21 cellular contexts compared by ENCODE assay signal in genomic region chr7:74104702-74105101, GRCh38. TPM values are rescaled to one million over a fixed set of nuclear protein-coding genes. Genes with fewer than 3 reads are reported as not detected.
DNase-seq lines count a peak whose midpoint lies in the region; ATAC-seq and TF ChIP-seq lines count a peak whose summit lies in the region.
"Had no signal": no experiment of that assay in that cellular context is flagged by ENCODE, and none has a peak within 500 bp of the region (broad histone marks: within the 10 kb centered on the region; RNA-seq: fewer than 3 reads in every experiment).

No MANE protein-coding gene starts in this region.

- WGBS in trophoblast cell (ENCODE audit: extremely low coverage, insufficient coverage, insufficient read length) = no CpG with 5 or more reads among the region's 8 CpGs

- POLR2A ChIA-PET in PC-9 (lab: Charles Lee; ENCODE audit: unreplicated experiment) = interaction anchor here (0.6 to 0.8 kb wide), 4 partner anchors 24 to 1427 kb away, joined by 3 to 17 read pairs (median 6); no protein-coding TSS in a partner anchor

- no peaks in the 10 kb centered on the region for H3K4me1 Mint-ChIP-seq in natural killer cell
- H3K4me1 Mint-ChIP-seq: activated CD4-positive, alpha-beta T cell treated with anti-CD3 and anti-CD28 coated beads for 36 hours; CD8-positive, alpha-beta memory T cell had no signal

- H2AFZ ChIP-seq in PC-9 (no peak overlapping the region), trophoblast cell (ENCODE audit: insufficient read depth, low read length, poor library complexity) (no peak overlapping the region)
- H2AFZ ChIP-seq: GM23248, parathyroid adenoma had no signal

- no peaks in the 10 kb centered on the region for H3K79me1 ChIP-seq in trophoblast cell (ENCODE audit: low read length)

- no peak overlapping the region for H3K27ac Mint-ChIP-seq in natural killer cell
- H3K27ac Mint-ChIP-seq: activated CD4-positive, alpha-beta T cell treated with anti-CD3 and anti-CD28 coated beads for 36 hours; activated naive CD4-positive, alpha-beta T cell treated with anti-CD3 and anti-CD28 coated beads for 36 hours; CD8-positive, alpha-beta memory T cell had no signal

- H3K23ac ChIP-seq in trophoblast cell (ENCODE audit: low read length) = no peak overlapping the region

- no peaks in the 10 kb centered on the region for H4K20me1 ChIP-seq in PC-9 (ENCODE audit: insufficient read depth)

- H3K4me3 ChIP-seq in PC-9 (no peak overlapping the region), choroid plexus epithelial cell (ENCODE audit: low read depth, low read length) (no peak overlapping the region), trophoblast cell (ENCODE audit: low read depth, low read length) (no peak overlapping the region)
- H3K4me3 ChIP-seq: GM23248 had no signal

- no peak overlapping the region for H4K12ac ChIP-seq in trophoblast cell (ENCODE audit: low read depth, low read length)

- no peak overlapping the region for H4K8ac ChIP-seq in trophoblast cell (ENCODE audit: low read depth, low read length)

- no peak overlapping the region for H2BK12ac ChIP-seq in trophoblast cell (ENCODE audit: low read length)

- no peak overlapping the region for H3K9ac ChIP-seq in trophoblast cell (ENCODE audit: low read length)
- H3K9ac ChIP-seq: GM23248, parathyroid adenoma had no signal

- H3K27ac ChIP-seq in PC-9 (peak overlapping the region; percentile 73), trophoblast cell (ENCODE audit: low read depth, low read length) (peak overlapping the region; percentile 28)
- H3K27ac ChIP-seq: GM23248, parathyroid adenoma had no signal

- H2AK5ac ChIP-seq in trophoblast cell (ENCODE audit: low read length) = no peak overlapping the region

- H3K4ac ChIP-seq in trophoblast cell (ENCODE audit: low read depth, low read length) = no peak overlapping the region

- no peak overlapping the region for H2BK120ac ChIP-seq in trophoblast cell (ENCODE audit: insufficient read depth, low read length, poor library complexity)

- in situ Hi-C loops in Caki2 (cut with HindIII; ENCODE audit: low pct_unique_long_range_greater_than_20kb, low sequenced_read_pairs) = no loop called here

- no peak for ATAC-seq in natural killer cell
- ATAC-seq: activated CD4-positive, alpha-beta T cell treated with anti-CD3 and anti-CD28 coated beads for 36 hours; left cardiac atrium had no signal

- peaks cover 24% of the 10 kb centered on the region; the same call in 1 of the 2 replicates for H3K36me3 ChIP-seq in PC-9 (ENCODE audit: low read depth)
- H3K36me3 ChIP-seq in trophoblast cell (ENCODE audit: control insufficient read depth in 1 of 2, insufficient read depth in 2 of 2, low read length in 2 of 2) = peaks cover 41 to 42% of the 10 kb centered on the region in 2 experiments

- BruUV-seq in PC-9 (replicated peaks; lab: Mats Ljungman, UMichigan) = no TSS peak

- H3K4me3 Mint-ChIP-seq in natural killer cell = no peak overlapping the region
- H3K4me3 Mint-ChIP-seq: activated CD4-positive, alpha-beta T cell treated with anti-CD3 and anti-CD28 coated beads for 36 hours; activated naive CD4-positive, alpha-beta T cell treated with anti-CD3 and anti-CD28 coated beads for 36 hours; brain; CD8-positive, alpha-beta memory T cell had no signal

- H3K27me3 Mint-ChIP-seq in natural killer cell (ENCODE audit: low read depth in 2 of 2) = no peaks in the 10 kb centered on the region
- H3K27me3 Mint-ChIP-seq: activated CD4-positive, alpha-beta T cell treated with anti-CD3 and anti-CD28 coated beads for 36 hours; CD8-positive, alpha-beta memory T cell had no signal

- no peaks in the 10 kb centered on the region for H3K79me2 ChIP-seq in PC-9 (ENCODE audit: low read depth)
- H3K79me2 ChIP-seq in trophoblast cell (ENCODE audit: control insufficient read depth, insufficient read depth, low read length, poor library complexity) = no peaks in the 10 kb centered on the region
- H3K79me2 ChIP-seq: parathyroid adenoma had no signal

- intact Hi-C loops in PC-9 (cut with micrococcal nuclease; ENCODE audit: unreplicated experiment) (loop anchor here (1.0 to 2.0 kb wide), 3 partner anchors 29 to 70 kb away; partner anchors contain the start of gene EIF4H), natural killer cell (cut with micrococcal nuclease) (no loop called here)

- TF ChIP-seq CTCF in PC-9 (conservative IDR thresholded peaks at IDR 0.05) (no peak), choroid plexus epithelial cell (conservative IDR thresholded peaks at IDR 0.05; ENCODE audit: low read depth, low read length) (no peak), natural killer cell (IDR thresholded peaks at IDR 0.05) (no peak)

- H3K9me3 ChIP-seq in PC-9 (ENCODE audit: insufficient read depth, low read depth) (no peaks in the 10 kb centered on the region), trophoblast cell (ENCODE audit: insufficient read depth, low read depth, low read length) (no peaks in the 10 kb centered on the region)

- DNase-seq in Caki2 (ENCODE audit: low read depth) (peak; percentile 78), PC-9 (peak; percentile 87 to 92), choroid plexus epithelial cell (ENCODE audit: low read depth) (peak; percentile 31), trophoblast cell (peak; percentile 75 to 88), natural killer cell (no peak), D341Med (ENCODE audit: low spot score) (no peak), NCI-H146 treated with DMSO at 0.1 percent for 48 hours (lab: John Stamatoyannopoulos, UW; ENCODE audit: unreplicated experiment) (no peak), NCI-H69 (lab: John Stamatoyannopoulos, UW) (no peak)
- DNase-seq: activated CD4-positive, alpha-beta T cell treated with anti-CD3 and anti-CD28 coated beads for 36 hours; activated CD8-positive, alpha-beta memory T cell treated with anti-CD3 and anti-CD28 coated beads, Interleukin-2, amount 50 U/mL, for 48 hours; activated naive CD4-positive, alpha-beta T cell treated with anti-CD3 and anti-CD28 coated beads for 36 hours; CD8-positive, alpha-beta memory T cell; GM23248; KG1; left cardiac atrium; NCI-H1417; NCI-H226; stimulated activated CD4-positive, alpha-beta T cell treated with anti-CD3 and anti-CD28 coated beads, Interleukin-12 subunit alpha, Interleukin-12 subunit beta, amount 100 ng/mL, for 4 hours; stimulated activated naive CD4-positive, alpha-beta T cell treated with Interleukin-2 at 50 U/mL for 16 hours had no signal

- no peak overlapping the region for H4K91ac ChIP-seq in trophoblast cell (ENCODE audit: low read depth, low read length)

- CTCF ChIA-PET in PC-9 (lab: Charles Lee) = interaction anchor here (0.9 kb wide), 1 partner anchor 79 kb away, joined by 3 read pairs; no protein-coding TSS in a partner anchor

- H3K14ac ChIP-seq in trophoblast cell (ENCODE audit: low read length) = no peak overlapping the region

- H3K18ac ChIP-seq in trophoblast cell (ENCODE audit: low read length) = no peak overlapping the region

- H3K27me3 ChIP-seq in PC-9 (ENCODE audit: insufficient read depth, low read depth) (no peaks in the 10 kb centered on the region), trophoblast cell (ENCODE audit: insufficient read depth, low read length) (no peaks in the 10 kb centered on the region)

- peaks cover 27% of the 10 kb centered on the region for H3K4me1 ChIP-seq in PC-9 (replicated peaks; ENCODE audit: insufficient read depth)
- peaks cover 4 to 8% of the 10 kb centered on the region in 2 experiments for H3K4me1 ChIP-seq in trophoblast cell (ENCODE audit: control insufficient read depth in 1 of 2, insufficient read depth in 2 of 2, low read length in 2 of 2)
- H3K4me1 ChIP-seq: parathyroid adenoma had no signal

- H3K4me2 ChIP-seq in PC-9 (peak overlapping the region; percentile 39), trophoblast cell (ENCODE audit: low read length) (no peak overlapping the region)

- H3F3A ChIP-seq in PC-9 (ENCODE audit: insufficient read depth, low read depth) = peaks cover 36% of the 10 kb centered on the region

- no peaks in the 10 kb centered on the region for H3K9me3 Mint-ChIP-seq in natural killer cell
- H3K9me3 Mint-ChIP-seq: activated naive CD4-positive, alpha-beta T cell treated with anti-CD3 and anti-CD28 coated beads for 36 hours; brain; CD8-positive, alpha-beta memory T cell had no signal

- H2BK5ac ChIP-seq in trophoblast cell (ENCODE audit: low read depth, low read length, poor library complexity) = no peak overlapping the region

- H3K9me2 ChIP-seq in PC-9 (ENCODE audit: insufficient read depth) = no peaks in the 10 kb centered on the region

- H3K36me3 Mint-ChIP-seq in natural killer cell = no peaks in the 10 kb centered on the region

RNA-seq across cellular contexts. Expression of gene LIMK1, which starts 21.1 kb away (rescaled TPM):
- 50.7 and 54.0 TPM in 2 replicates for total RNA-seq in Caki2 (2014; rRNA removed; shearing (Covaris generic); ENCODE audit: low replicate concordance)
- total RNA-seq in PC-9 (2021) = 128 and 148 TPM in 2 replicates
- 23.7 and 23.9 TPM in 2 replicates for polyA plus RNA-seq in trophoblast cell (2013)
- total RNA-seq in natural killer cell = 10 to 100 TPM; 54.0 to 66.0 (median 55.0) TPM

Comparison
In these comparisons a context has a peak if more than half of its experiments do, and no peak if none do; other contexts are left out.
1. DNase-seq: peak in Caki2 (single experiment), PC-9 (2 of 2), choroid plexus epithelial cell (single experiment) and trophoblast cell (2 of 2); none in natural killer cell (single experiment), D341Med (single experiment), NCI-H146 treated with DMSO at 0.1 percent for 48 hours (single experiment) and NCI-H69 (single experiment).